16 cellular contexts compared by ENCODE assay signal in the genomic region with DNA sequence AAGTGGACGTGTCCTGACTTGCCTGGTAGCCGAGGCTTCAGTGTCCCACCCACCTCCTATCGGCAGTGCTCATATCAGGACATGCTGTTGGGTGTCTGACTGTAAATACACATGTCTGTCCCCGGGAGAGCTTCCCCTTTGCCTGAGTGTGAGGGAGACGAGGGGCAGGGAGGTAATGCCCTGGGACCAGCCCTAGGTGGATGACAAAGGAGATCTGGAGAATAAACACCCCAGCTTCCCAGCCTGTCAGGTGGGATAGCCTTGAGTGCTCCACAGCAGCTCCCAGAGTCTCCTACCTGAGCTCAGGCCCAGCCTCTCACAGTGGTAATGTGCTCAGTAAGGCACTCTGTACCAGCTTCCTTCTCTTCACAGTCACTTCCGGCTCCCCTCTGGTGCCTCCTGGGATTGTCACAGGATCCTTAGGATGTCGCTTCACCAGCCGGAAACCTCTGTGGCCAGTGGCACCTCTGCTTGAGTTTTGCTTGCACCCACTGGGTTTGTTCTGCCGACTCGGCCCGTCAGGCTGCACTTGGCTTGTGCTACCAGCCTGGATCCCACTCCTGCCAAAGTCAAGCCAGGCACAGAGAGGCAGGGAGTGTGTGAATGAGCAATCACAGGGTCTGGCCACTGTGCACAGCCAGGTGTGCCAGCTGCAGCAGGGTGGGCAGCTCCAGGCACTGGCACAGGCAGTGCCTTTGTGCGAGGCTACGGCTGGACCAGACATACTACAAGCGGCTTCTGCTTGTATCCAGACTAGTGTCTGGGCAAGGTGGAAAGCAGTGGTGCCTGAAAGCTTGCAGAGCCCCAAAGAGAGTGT. TPM values are rescaled to one million over a fixed set of nuclear protein-coding genes. Genes with fewer than 3 reads are reported as not detected.
DNase-seq lines count a peak whose midpoint lies in the region; ATAC-seq, FAIRE-seq and TF ChIP-seq lines count a peak whose summit lies in the region.
"Had no signal": no experiment of that assay in that cellular context is flagged by ENCODE, and none has a peak within 500 bp of the region (broad histone marks: within the 10 kb centered on the region; RNA-seq: fewer than 3 reads in every experiment).

No MANE protein-coding gene starts in this region.

- DNase-seq in A549 (ENCODE audit: low read depth in 1 of 2, low spot score in 1 of 2) (peak in 1 of 2 experiments; percentile 1), right lobe of liver (no peak), mucosa of gallbladder (ENCODE audit: low spot score) (no peak), amniotic stem cell (lab: John Stamatoyannopoulos, UW) (no peak), epidermal melanocyte (ENCODE audit: insufficient read length, low spot score) (no peak)
- no peak for DNase-seq in activated naive CD8-positive, alpha-beta T cell treated with anti-CD3 and anti-CD28 coated beads, Interleukin-2, amount 50 U/mL, for 24 hours
- DNase-seq in activated CD4-positive, alpha-beta memory T cell treated with anti-CD3 and anti-CD28 coated beads for 36 hours, result no peak
- DNase-seq: activated CD4-positive, alpha-beta T cell treated with anti-CD3 and anti-CD28 coated beads, Interleukin-2, amount 50 U/mL, for 4 hours; GM23248; heart right ventricle; NCI-H2171 had no signal

- H3K4me3 Mint-ChIP-seq in activated naive CD8-positive, alpha-beta T cell treated with anti-CD3 and anti-CD28 coated beads, Interleukin-2, amount 50 U/mL, for 24 hours, result no peak overlapping the region
- H3K4me3 Mint-ChIP-seq in activated CD4-positive, alpha-beta memory T cell treated with anti-CD3 and anti-CD28 coated beads for 36 hours, result no peak overlapping the region
- H3K4me3 Mint-ChIP-seq: activated naive CD8-positive, alpha-beta T cell; type B pancreatic cell had no signal

- intact Hi-C loops in right lobe of liver (cut with DNase I), result no loop called here
- intact Hi-C loops in activated CD4-positive, alpha-beta memory T cell treated with anti-CD3 and anti-CD28 coated beads for 36 hours (cut with micrococcal nuclease), result loop anchor here (1.0 to 2.0 kb wide), 2 partner anchors 24 to 52 kb away; no protein-coding TSS in a partner anchor

- H3K27ac ChIP-seq in A549 (peak overlapping the region in 1 of 2 experiments; percentile 49; a peak in 3 of 6 replicates), HUES48 (ENCODE audit: low read depth, low read length) (peak overlapping the region; percentile 22), right lobe of liver (no peak overlapping the region)
- H3K27ac ChIP-seq: BLaER1 treated with 17β-estradiol and CSF1 and Interleukin-3, amounts not matched to agents 10 nM and 100 nM; GM23248; heart right ventricle; SJSA1 had no signal

- no peak for TF ChIP-seq RAD21 in A549 (conservative IDR thresholded peaks at IDR 0.05 in 1 of 2, IDR thresholded peaks at IDR 0.05 in 1 of 2)

- no peak overlapping the region for H3K9ac ChIP-seq in HUES48 (ENCODE audit: low read depth, low read length)
- H3K9ac ChIP-seq: BLaER1 treated with 17β-estradiol and CSF1 and Interleukin-3, amounts not matched to agents 10 nM and 100 nM; GM23248 had no signal

- 93% methylated on average over 10 of the region's 14 CpGs for WGBS in A549 (ENCODE audit: missing lambda C conversion rate)
- 76% methylated on average over 5 of the region's 14 CpGs for whole genome bisulfite sequencing in right lobe of liver (ENCODE audit: insufficient coverage, low coverage, low lambda C conversion rate, missing lambda C conversion rate)

- H3K27me3 ChIP-seq in HUES48 (ENCODE audit: control insufficient read depth, insufficient read depth, low read length) (no peaks in the 10 kb centered on the region), right lobe of liver (no peaks in the 10 kb centered on the region)
- H3K27me3 ChIP-seq: BLaER1 treated with 17β-estradiol and CSF1 and Interleukin-3, amounts not matched to agents 10 nM and 100 nM; heart right ventricle; SJSA1 had no signal

- H3K4me2 ChIP-seq in A549, result no peak overlapping the region
- H3K4me2 ChIP-seq: BLaER1 treated with 17β-estradiol and CSF1 and Interleukin-3, amounts not matched to agents 10 nM and 100 nM had no signal

- no peak for FAIRE-seq in A549 (lab: Jason Lieb, UNC)

- H3K4me1 ChIP-seq in A549, result no peaks in the 10 kb centered on the region
- H3K4me1 ChIP-seq in HUES48 (ENCODE audit: control insufficient read depth, insufficient read depth, low read length), result peaks cover 9% of the 10 kb centered on the region
- H3K4me1 ChIP-seq in right lobe of liver, result no peaks in the 10 kb centered on the region
- H3K4me1 ChIP-seq: heart right ventricle, SJSA1 had no signal

- H3K9me3 ChIP-seq in A549, result no peaks in the 10 kb centered on the region
- H3K9me3 ChIP-seq in HUES48 (ENCODE audit: control insufficient read depth, insufficient read depth, low read length), result no peaks in the 10 kb centered on the region
- no peaks in the 10 kb centered on the region for H3K9me3 ChIP-seq in right lobe of liver
- H3K9me3 ChIP-seq: SJSA1 had no signal

- TF ChIP-seq EP300 in A549 (IDR thresholded peaks at IDR 0.05), result no peak

- TF ChIP-seq POLR2A in A549 (IDR thresholded peaks at IDR 0.05; ENCODE audit: low read length) (no peak), right lobe of liver (IDR thresholded peaks at IDR 0.05) (no peak)

- TF ChIP-seq CTCF in A549 (IDR thresholded peaks at IDR 0.05), result no peak
- no peak for TF ChIP-seq CTCF in right lobe of liver (IDR thresholded peaks at IDR 0.05)

- CTCF ChIA-PET in A549 (lab: Yijun Ruan, JAX), result no interaction called here
- CTCF ChIA-PET in activated CD4-positive, alpha-beta memory T cell treated with anti-CD3 and anti-CD28 coated beads for 36 hours (lab: Charles Lee), result interaction anchor here (0.6 to 1.2 kb wide), 4 partner anchors 9 to 152 kb away, joined by 3 read pairs; no protein-coding TSS in a partner anchor

- H3K27ac Mint-ChIP-seq in activated naive CD8-positive, alpha-beta T cell treated with anti-CD3 and anti-CD28 coated beads, Interleukin-2, amount 50 U/mL, for 24 hours, result no peak overlapping the region
- H3K27ac Mint-ChIP-seq in activated CD4-positive, alpha-beta memory T cell treated with anti-CD3 and anti-CD28 coated beads for 36 hours, result no peak overlapping the region
- H3K27ac Mint-ChIP-seq: activated naive CD8-positive, alpha-beta T cell; type B pancreatic cell had no signal

- ATAC-seq in A549 (peak; percentile 60 to 70), right lobe of liver (peak in 3 of 4 donors; percentile 38 to 46 (median 41))
- ATAC-seq in activated naive CD8-positive, alpha-beta T cell treated with anti-CD3 and anti-CD28 coated beads, Interleukin-2, amount 50 U/mL, for 24 hours, result peak; percentile 24

- no peaks in the 10 kb centered on the region for H3K27me3 Mint-ChIP-seq in activated naive CD8-positive, alpha-beta T cell treated with anti-CD3 and anti-CD28 coated beads, Interleukin-2, amount 50 U/mL, for 24 hours
- no peaks in the 10 kb centered on the region for H3K27me3 Mint-ChIP-seq in activated CD4-positive, alpha-beta memory T cell treated with anti-CD3 and anti-CD28 coated beads for 36 hours
- H3K27me3 Mint-ChIP-seq: activated naive CD8-positive, alpha-beta T cell; type B pancreatic cell had no signal

- no peaks in the 10 kb centered on the region for H3K36me3 Mint-ChIP-seq in activated naive CD8-positive, alpha-beta T cell treated with anti-CD3 and anti-CD28 coated beads, Interleukin-2, amount 50 U/mL, for 24 hours (ENCODE audit: low read depth)
- no peaks in the 10 kb centered on the region for H3K36me3 Mint-ChIP-seq in activated CD4-positive, alpha-beta memory T cell treated with anti-CD3 and anti-CD28 coated beads for 36 hours
- H3K36me3 Mint-ChIP-seq: activated naive CD8-positive, alpha-beta T cell; type B pancreatic cell had no signal

- H3K36me3 ChIP-seq in HUES48 (ENCODE audit: control insufficient read depth, insufficient read depth, low read length), result no peaks in the 10 kb centered on the region
- no peaks in the 10 kb centered on the region for H3K36me3 ChIP-seq in right lobe of liver
- H3K36me3 ChIP-seq: BLaER1 treated with 17β-estradiol and CSF1 and Interleukin-3, amounts not matched to agents 10 nM and 100 nM; heart right ventricle; SJSA1 had no signal

- no peaks in the 10 kb centered on the region for H3K9me3 Mint-ChIP-seq in activated naive CD8-positive, alpha-beta T cell treated with anti-CD3 and anti-CD28 coated beads, Interleukin-2, amount 50 U/mL, for 24 hours
- H3K9me3 Mint-ChIP-seq in activated CD4-positive, alpha-beta memory T cell treated with anti-CD3 and anti-CD28 coated beads for 36 hours, result no peaks in the 10 kb centered on the region
- H3K9me3 Mint-ChIP-seq: type B pancreatic cell had no signal

- no peaks in the 10 kb centered on the region for H3K4me1 Mint-ChIP-seq in activated naive CD8-positive, alpha-beta T cell treated with anti-CD3 and anti-CD28 coated beads, Interleukin-2, amount 50 U/mL, for 24 hours
- H3K4me1 Mint-ChIP-seq in activated CD4-positive, alpha-beta memory T cell treated with anti-CD3 and anti-CD28 coated beads for 36 hours (ENCODE audit: low read depth), result no peaks in the 10 kb centered on the region

- POLR2A ChIA-PET in A549 (lab: Yijun Ruan, JAX), result no interaction called here
- POLR2A ChIA-PET in activated CD4-positive, alpha-beta memory T cell treated with anti-CD3 and anti-CD28 coated beads for 36 hours (lab: Charles Lee), result no interaction called here

- H3K4me3 ChIP-seq in A549 (no peak overlapping the region), HUES48 (ENCODE audit: low read depth, low read length) (no peak overlapping the region), right lobe of liver (no peak overlapping the region)
- H3K4me3 ChIP-seq: BLaER1 treated with 17β-estradiol and CSF1 and Interleukin-3, amounts not matched to agents 10 nM and 100 nM; GM23248; heart right ventricle; SJSA1 had no signal

TF ChIP-seq in A549, 52 proteins besides CTCF, POLR2A, EP300 and RAD21:
- TF ChIP-seq EHMT2 (IDR thresholded peaks at IDR 0.05; ENCODE audit: low read depth) (no peak), ZNF302 (CRISPR knock-in tag; IDR thresholded peaks at IDR 0.05) (no peak), HDAC2 (IDR thresholded peaks at IDR 0.05) (no peak)

RNA-seq across cellular contexts. Expression of a gene that starts 54.4 kb away (rescaled TPM):
- polyA plus RNA-seq in A549 (2011; rRNA removed) (1.3 and 2.2 TPM in 2 replicates), A549 (2017; fragmentation: RNase III; extraction: RNeasy Plus Mini Kit Qiagen cat#74134 plus additional on column Dnase treatment) (0.24 to 0.46 TPM (median 0.43 TPM) in 3 replicates)
- 0.73 and 0.75 TPM in 2 replicates for polyA plus RNA-seq in A549 (2012; cell fraction: cytosol; rRNA removed)
- polyA plus RNA-seq in A549 (2012; cell fraction: nucleus; rRNA removed), result 0.65 and 0.70 TPM in 2 replicates
- polyA minus RNA-seq in A549 (2011; rRNA and poly(A)+ RNA removed), result 0.49 and 0.62 TPM in 2 replicates
- total RNA-seq in right lobe of liver (1 to 10 TPM in 3 of 6 experiments, under 1 TPM in 2, not detected in 1; 0.51 to 4.9 (median 2.3) TPM), mucosa of gallbladder (38.8 TPM)
- 10 to 100 TPM; 94.8 to 96.8 TPM for total RNA-seq in activated CD4-positive, alpha-beta memory T cell treated with anti-CD3 and anti-CD28 coated beads for 36 hours
